In genomic region chr11:9003573-9004309, GRCh38 we compare ENCODE assay signal across 8 cellular contexts. TPM values are rescaled to one million over a fixed set of nuclear protein-coding genes. Genes with fewer than 3 reads are reported as not detected.
DNase-seq lines count a peak whose midpoint lies in the region; ATAC-seq and TF ChIP-seq lines count a peak whose summit lies in the region.

TSS of gene NRIP3 (minus strand) at chr11:9004001. CDS start at chr11:9003935, 66 bp downstream.

- peak within 1 kb of the TSS; percentile 85 for H3K4me3 Mint-ChIP-seq in neural progenitor cell
- H3K4me3 Mint-ChIP-seq in stimulated activated naive CD8-positive, alpha-beta T cell treated with anti-CD3 and anti-CD28 coated beads, Interleukin-15, Interleukin-2, amounts not matched to agents 100 ng/mL and 50 ng/mL, for 24 hours, result peak within 1 kb of the TSS; percentile 72

- peaks cover 24% of the 10 kb centered on the region for H3F3A ChIP-seq in neural progenitor cell (ENCODE audit: low read depth)

- H2AFZ ChIP-seq in neural progenitor cell (replicated peaks), result peak within 1 kb of the TSS; percentile 53

- no peak within 1 kb of the TSS for H3K27ac Mint-ChIP-seq in neural progenitor cell
- peak within 1 kb of the TSS; percentile 57 for H3K27ac Mint-ChIP-seq in stimulated activated naive CD8-positive, alpha-beta T cell treated with anti-CD3 and anti-CD28 coated beads, Interleukin-15, Interleukin-2, amounts not matched to agents 100 ng/mL and 50 ng/mL, for 24 hours

- H3K4me1 Mint-ChIP-seq in neural progenitor cell, result peaks cover 24% of the 10 kb centered on the region
- H3K4me1 Mint-ChIP-seq in stimulated activated naive CD8-positive, alpha-beta T cell treated with anti-CD3 and anti-CD28 coated beads, Interleukin-15, Interleukin-2, amounts not matched to agents 100 ng/mL and 50 ng/mL, for 24 hours (ENCODE audit: low read depth), result peaks cover 30% of the 10 kb centered on the region

- H3K4me3 ChIP-seq in RWPE2 (ENCODE audit: severe bottlenecking) (peak within 1 kb of the TSS; percentile 27), neural progenitor cell (peak within 1 kb of the TSS; percentile 51)

- H3K36me3 ChIP-seq in RWPE2 (ENCODE audit: low read depth) (no peaks in the 10 kb centered on the region), neural progenitor cell (no peaks in the 10 kb centered on the region)

- H3K27me3 Mint-ChIP-seq in neural progenitor cell (ENCODE audit: insufficient read depth, low read depth), result peaks cover 30% of the 10 kb centered on the region
- H3K27me3 Mint-ChIP-seq in stimulated activated naive CD8-positive, alpha-beta T cell treated with anti-CD3 and anti-CD28 coated beads, Interleukin-15, Interleukin-2, amounts not matched to agents 100 ng/mL and 50 ng/mL, for 24 hours, result peaks cover 55% of the 10 kb centered on the region

- peak within 1 kb of the TSS; percentile 85 for H3K4me2 ChIP-seq in neural progenitor cell

- TF ChIP-seq CTCF in RWPE2 (IDR thresholded peaks at IDR 0.05; ENCODE audit: poor library complexity, severe bottlenecking), result no peak
- no peak for TF ChIP-seq CTCF in neural progenitor cell (IDR thresholded peaks at IDR 0.05)

- H4K20me1 ChIP-seq in neural progenitor cell (ENCODE audit: low read depth), result peaks cover 8% of the 10 kb centered on the region

- peaks cover 14% of the 10 kb centered on the region for H3K4me1 ChIP-seq in RWPE2 (ENCODE audit: insufficient read depth, poor library complexity, severe bottlenecking)
- H3K4me1 ChIP-seq in neural progenitor cell, result peaks cover 27% of the 10 kb centered on the region

- H3K9ac ChIP-seq in neural progenitor cell, result no peak within 1 kb of the TSS

- peak; percentile 75 for ATAC-seq in HG03354 (IDR thresholded peaks at IDR 0.05; ENCODE audit: poor library complexity, severe bottlenecking, unreplicated experiment)
- ATAC-seq in RWPE2 (ENCODE audit: low read depth), result peak; percentile 48
- no peak for ATAC-seq in HG02852 (IDR thresholded peaks at IDR 0.05; ENCODE audit: unreplicated experiment)

- no peak within 1 kb of the TSS for H3K27ac ChIP-seq in RWPE2 (ENCODE audit: poor library complexity, severe bottlenecking)
- H3K27ac ChIP-seq in neural progenitor cell, result no peak within 1 kb of the TSS

- H3K9me3 ChIP-seq in RWPE2 (ENCODE audit: severe bottlenecking) (no peaks in the 10 kb centered on the region), neural progenitor cell (ENCODE audit: low read depth) (no peaks in the 10 kb centered on the region)

- DNase-seq in DMS53 (lab: John Stamatoyannopoulos, UW) (peak; percentile 94), RWPE2 (ENCODE audit: low spot score) (no peak), foreskin melanocyte (peak; percentile 32), neural progenitor cell (ENCODE audit: low spot score) (peak; percentile 83)
- DNase-seq in activated gamma-delta T cell treated with anti-CD3 and anti-CD28 coated beads, Interleukin-2, amount 50 U/mL, for 16 hours (ENCODE audit: low read depth), result peak; percentile 56

- H3K79me2 ChIP-seq in neural progenitor cell (ENCODE audit: low read depth), result no peaks in the 10 kb centered on the region

- no peaks in the 10 kb centered on the region for H3K9me3 Mint-ChIP-seq in neural progenitor cell
- H3K9me3 Mint-ChIP-seq in stimulated activated naive CD8-positive, alpha-beta T cell treated with anti-CD3 and anti-CD28 coated beads, Interleukin-15, Interleukin-2, amounts not matched to agents 100 ng/mL and 50 ng/mL, for 24 hours, result no peaks in the 10 kb centered on the region

- peaks cover 23% of the 10 kb centered on the region for H3K27me3 ChIP-seq in RWPE2 (ENCODE audit: insufficient read depth, poor library complexity, severe bottlenecking)
- peaks cover 84% of the 10 kb centered on the region for H3K27me3 ChIP-seq in neural progenitor cell

- H3K36me3 Mint-ChIP-seq in neural progenitor cell, result peaks cover 2% of the 10 kb centered on the region
- H3K36me3 Mint-ChIP-seq in stimulated activated naive CD8-positive, alpha-beta T cell treated with anti-CD3 and anti-CD28 coated beads, Interleukin-15, Interleukin-2, amounts not matched to agents 100 ng/mL and 50 ng/mL, for 24 hours (ENCODE audit: low read depth), result no peaks in the 10 kb centered on the region

RNA-seq across cellular contexts. Expression of gene NRIP3, which starts in this region (rescaled TPM):
- 38.1 and 42.7 TPM in 2 replicates for total RNA-seq in neural progenitor cell (ENCODE audit: low replicate concordance)
